ENCODE assay signal across 1 cellular context in the genomic region with DNA sequence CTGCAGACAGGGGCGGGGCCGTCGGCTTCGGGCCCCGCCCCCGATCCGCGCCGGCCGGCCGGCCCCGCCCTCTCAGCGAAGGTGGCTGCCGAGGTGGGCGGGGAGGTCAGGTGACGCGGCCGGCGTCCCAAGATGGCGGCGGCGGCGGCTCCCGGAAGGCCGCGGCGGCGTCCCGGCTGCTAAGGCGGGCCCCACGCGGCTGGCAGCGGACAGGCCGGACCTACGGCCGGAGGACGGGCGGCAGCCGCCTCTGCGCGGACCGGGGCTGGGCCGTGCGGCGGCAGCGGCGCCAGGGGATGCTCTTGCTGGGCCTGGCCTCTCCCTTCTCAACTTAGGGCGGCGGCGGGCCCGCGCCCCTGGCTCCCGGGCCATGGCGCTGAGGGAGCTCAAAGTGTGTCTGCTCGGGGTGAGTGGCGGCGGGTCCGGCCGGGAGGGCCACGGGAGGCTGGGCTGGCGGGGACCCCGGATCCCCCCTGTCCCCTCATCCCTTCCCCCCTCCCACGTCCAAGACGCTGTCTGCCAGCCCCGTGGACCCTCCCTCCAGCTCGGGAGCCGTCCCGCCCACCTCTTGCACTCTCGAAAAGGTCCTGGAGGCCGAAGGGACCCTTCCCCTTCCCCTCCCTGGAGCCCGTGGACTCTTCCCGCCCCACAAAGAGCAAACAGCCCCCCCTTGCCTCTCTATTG.
TF ChIP-seq lines count a peak whose summit lies in the region.

A gene with protein sequence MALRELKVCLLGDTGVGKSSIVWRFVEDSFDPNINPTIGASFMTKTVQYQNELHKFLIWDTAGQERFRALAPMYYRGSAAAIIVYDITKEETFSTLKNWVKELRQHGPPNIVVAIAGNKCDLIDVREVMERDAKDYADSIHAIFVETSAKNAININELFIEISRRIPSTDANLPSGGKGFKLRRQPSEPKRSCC (plus strand): TSS at position 109 of the 684 bp plus-strand sequence. CDS start 262 bp downstream, at position 371.

TF ChIP-seq in H1, 55 proteins besides CTCF, POLR2A, EP300 and RAD21:
- TF ChIP-seq TAF1 (IDR thresholded peaks at IDR 0.05; ENCODE audit: low read depth, low read length) (peak; percentile 88), SUZ12 (IDR thresholded peaks at IDR 0.05; ENCODE audit: low read length) (no peak), KDM5A (IDR thresholded peaks at IDR 0.05; ENCODE audit: low read length) (peak; percentile 47; the same call in 1 of the 2 replicates), ASH2L (IDR thresholded peaks at IDR 0.05; ENCODE audit: low read length) (peak; percentile 75), SIN3A (conservative IDR thresholded peaks at IDR 0.05 in 1 of 2, IDR thresholded peaks at IDR 0.05 in 1 of 2; ENCODE audit: low read depth in 1 of 2, low read length in 2 of 2) (0 out of 4 replicates have a peak, but pooled peaks of 1 of the 2 experiments have one; percentile 25), RBBP5 (IDR thresholded peaks at IDR 0.05; ENCODE audit: borderline replicate concordance, low read depth, low read length) (peak; percentile 93; the same call in 1 of the 2 replicates), KDM4A (IDR thresholded peaks at IDR 0.05; ENCODE audit: low read depth, low read length, severe bottlenecking) (peak; percentile 66), SP1 (IDR thresholded peaks at IDR 0.05; ENCODE audit: low read depth, low read length) (0 out of 2 replicates have a peak, but pooled peaks have one; percentile 9), NRF1 (IDR thresholded peaks at IDR 0.05; ENCODE audit: low read depth, low read length) (no peak), PHF8 (conservative IDR thresholded peaks at IDR 0.05; ENCODE audit: low read depth, low read length) (peak; percentile 94), YY1 (IDR thresholded peaks at IDR 0.05; ENCODE audit: low read depth, low read length) (peak; percentile 90; the same call in 1 of the 2 replicates), SAP30 (IDR thresholded peaks at IDR 0.05; ENCODE audit: insufficient read depth, insufficient replicate concordance, low read length) (peak; percentile 33)
- TF ChIP-seq, protein P1, sequence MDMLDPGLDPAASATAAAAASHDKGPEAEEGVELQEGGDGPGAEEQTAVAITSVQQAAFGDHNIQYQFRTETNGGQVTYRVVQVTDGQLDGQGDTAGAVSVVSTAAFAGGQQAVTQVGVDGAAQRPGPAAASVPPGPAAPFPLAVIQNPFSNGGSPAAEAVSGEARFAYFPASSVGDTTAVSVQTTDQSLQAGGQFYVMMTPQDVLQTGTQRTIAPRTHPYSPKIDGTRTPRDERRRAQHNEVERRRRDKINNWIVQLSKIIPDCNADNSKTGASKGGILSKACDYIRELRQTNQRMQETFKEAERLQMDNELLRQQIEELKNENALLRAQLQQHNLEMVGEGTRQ (IDR thresholded peaks at IDR 0.05; ENCODE audit: low read length), result peak; percentile 69
- TF ChIP-seq, protein P2, sequence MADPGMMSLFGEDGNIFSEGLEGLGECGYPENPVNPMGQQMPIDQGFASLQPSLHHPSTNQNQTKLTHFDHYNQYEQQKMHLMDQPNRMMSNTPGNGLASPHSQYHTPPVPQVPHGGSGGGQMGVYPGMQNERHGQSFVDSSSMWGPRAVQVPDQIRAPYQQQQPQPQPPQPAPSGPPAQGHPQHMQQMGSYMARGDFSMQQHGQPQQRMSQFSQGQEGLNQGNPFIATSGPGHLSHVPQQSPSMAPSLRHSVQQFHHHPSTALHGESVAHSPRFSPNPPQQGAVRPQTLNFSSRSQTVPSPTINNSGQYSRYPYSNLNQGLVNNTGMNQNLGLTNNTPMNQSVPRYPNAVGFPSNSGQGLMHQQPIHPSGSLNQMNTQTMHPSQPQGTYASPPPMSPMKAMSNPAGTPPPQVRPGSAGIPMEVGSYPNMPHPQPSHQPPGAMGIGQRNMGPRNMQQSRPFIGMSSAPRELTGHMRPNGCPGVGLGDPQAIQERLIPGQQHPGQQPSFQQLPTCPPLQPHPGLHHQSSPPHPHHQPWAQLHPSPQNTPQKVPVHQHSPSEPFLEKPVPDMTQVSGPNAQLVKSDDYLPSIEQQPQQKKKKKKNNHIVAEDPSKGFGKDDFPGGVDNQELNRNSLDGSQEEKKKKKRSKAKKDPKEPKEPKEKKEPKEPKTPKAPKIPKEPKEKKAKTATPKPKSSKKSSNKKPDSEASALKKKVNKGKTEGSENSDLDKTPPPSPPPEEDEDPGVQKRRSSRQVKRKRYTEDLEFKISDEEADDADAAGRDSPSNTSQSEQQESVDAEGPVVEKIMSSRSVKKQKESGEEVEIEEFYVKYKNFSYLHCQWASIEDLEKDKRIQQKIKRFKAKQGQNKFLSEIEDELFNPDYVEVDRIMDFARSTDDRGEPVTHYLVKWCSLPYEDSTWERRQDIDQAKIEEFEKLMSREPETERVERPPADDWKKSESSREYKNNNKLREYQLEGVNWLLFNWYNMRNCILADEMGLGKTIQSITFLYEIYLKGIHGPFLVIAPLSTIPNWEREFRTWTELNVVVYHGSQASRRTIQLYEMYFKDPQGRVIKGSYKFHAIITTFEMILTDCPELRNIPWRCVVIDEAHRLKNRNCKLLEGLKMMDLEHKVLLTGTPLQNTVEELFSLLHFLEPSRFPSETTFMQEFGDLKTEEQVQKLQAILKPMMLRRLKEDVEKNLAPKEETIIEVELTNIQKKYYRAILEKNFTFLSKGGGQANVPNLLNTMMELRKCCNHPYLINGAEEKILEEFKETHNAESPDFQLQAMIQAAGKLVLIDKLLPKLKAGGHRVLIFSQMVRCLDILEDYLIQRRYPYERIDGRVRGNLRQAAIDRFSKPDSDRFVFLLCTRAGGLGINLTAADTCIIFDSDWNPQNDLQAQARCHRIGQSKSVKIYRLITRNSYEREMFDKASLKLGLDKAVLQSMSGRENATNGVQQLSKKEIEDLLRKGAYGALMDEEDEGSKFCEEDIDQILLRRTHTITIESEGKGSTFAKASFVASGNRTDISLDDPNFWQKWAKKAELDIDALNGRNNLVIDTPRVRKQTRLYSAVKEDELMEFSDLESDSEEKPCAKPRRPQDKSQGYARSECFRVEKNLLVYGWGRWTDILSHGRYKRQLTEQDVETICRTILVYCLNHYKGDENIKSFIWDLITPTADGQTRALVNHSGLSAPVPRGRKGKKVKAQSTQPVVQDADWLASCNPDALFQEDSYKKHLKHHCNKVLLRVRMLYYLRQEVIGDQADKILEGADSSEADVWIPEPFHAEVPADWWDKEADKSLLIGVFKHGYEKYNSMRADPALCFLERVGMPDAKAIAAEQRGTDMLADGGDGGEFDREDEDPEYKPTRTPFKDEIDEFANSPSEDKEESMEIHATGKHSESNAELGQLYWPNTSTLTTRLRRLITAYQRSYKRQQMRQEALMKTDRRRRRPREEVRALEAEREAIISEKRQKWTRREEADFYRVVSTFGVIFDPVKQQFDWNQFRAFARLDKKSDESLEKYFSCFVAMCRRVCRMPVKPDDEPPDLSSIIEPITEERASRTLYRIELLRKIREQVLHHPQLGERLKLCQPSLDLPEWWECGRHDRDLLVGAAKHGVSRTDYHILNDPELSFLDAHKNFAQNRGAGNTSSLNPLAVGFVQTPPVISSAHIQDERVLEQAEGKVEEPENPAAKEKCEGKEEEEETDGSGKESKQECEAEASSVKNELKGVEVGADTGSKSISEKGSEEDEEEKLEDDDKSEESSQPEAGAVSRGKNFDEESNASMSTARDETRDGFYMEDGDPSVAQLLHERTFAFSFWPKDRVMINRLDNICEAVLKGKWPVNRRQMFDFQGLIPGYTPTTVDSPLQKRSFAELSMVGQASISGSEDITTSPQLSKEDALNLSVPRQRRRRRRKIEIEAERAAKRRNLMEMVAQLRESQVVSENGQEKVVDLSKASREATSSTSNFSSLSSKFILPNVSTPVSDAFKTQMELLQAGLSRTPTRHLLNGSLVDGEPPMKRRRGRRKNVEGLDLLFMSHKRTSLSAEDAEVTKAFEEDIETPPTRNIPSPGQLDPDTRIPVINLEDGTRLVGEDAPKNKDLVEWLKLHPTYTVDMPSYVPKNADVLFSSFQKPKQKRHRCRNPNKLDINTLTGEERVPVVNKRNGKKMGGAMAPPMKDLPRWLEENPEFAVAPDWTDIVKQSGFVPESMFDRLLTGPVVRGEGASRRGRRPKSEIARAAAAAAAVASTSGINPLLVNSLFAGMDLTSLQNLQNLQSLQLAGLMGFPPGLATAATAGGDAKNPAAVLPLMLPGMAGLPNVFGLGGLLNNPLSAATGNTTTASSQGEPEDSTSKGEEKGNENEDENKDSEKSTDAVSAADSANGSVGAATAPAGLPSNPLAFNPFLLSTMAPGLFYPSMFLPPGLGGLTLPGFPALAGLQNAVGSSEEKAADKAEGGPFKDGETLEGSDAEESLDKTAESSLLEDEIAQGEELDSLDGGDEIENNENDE (IDR thresholded peaks at IDR 0.05; ENCODE audit: insufficient replicate concordance, low read length), result no peak
TF ChIP-seq in H1: peak in this region for 11.
